1 cellular context compared by ENCODE assay signal in genomic region chr5:5373351-5374033, GRCh38.
TF ChIP-seq lines count a peak whose summit lies in the region.

No MANE protein-coding gene starts in this region.

TF ChIP-seq in K562, 482 proteins besides CTCF, POLR2A, EP300 and RAD21 (continued from another document):
- no peak for TF ChIP-seq ZNF280B (CRISPR knock-in tag; IDR thresholded peaks at IDR 0.05)
